In genomic region chr12:7127916-7128626, GRCh38 we compare ENCODE assay signal across 1 cellular context.
TF ChIP-seq lines count a peak whose summit lies in the region.

No MANE protein-coding gene starts in this region.

TF ChIP-seq in WTC11, 78 proteins besides CTCF, POLR2A, EP300 and RAD21 (continued from another document):
- TF ChIP-seq ERG (CRISPR knock-in tag; IDR thresholded peaks at IDR 0.05) (no peak), GABPB1 (CRISPR knock-in tag; IDR thresholded peaks at IDR 0.05) (no peak), ATF1 (CRISPR knock-in tag; IDR thresholded peaks at IDR 0.05) (no peak), NFYB (CRISPR knock-in tag; conservative IDR thresholded peaks at IDR 0.05; ENCODE audit: low read depth) (no peak), ZNF671 (CRISPR knock-in tag; IDR thresholded peaks at IDR 0.05) (no peak), ZBTB21 (CRISPR knock-in tag; IDR thresholded peaks at IDR 0.05; ENCODE audit: borderline replicate concordance) (no peak), GTF2I (CRISPR knock-in tag; conservative IDR thresholded peaks at IDR 0.05) (no peak), PRRX2 (CRISPR knock-in tag; IDR thresholded peaks at IDR 0.05) (no peak), USF2 (CRISPR knock-in tag; IDR thresholded peaks at IDR 0.05) (no peak), TEAD4 (CRISPR knock-in tag; IDR thresholded peaks at IDR 0.05) (no peak)
